Comparison of ENCODE assay signal across 8 cellular contexts in genomic region chr6:169253745-169254238, GRCh38. TPM values are rescaled to one million over a fixed set of nuclear protein-coding genes. Genes with fewer than 3 reads are reported as not detected.
A peak's percentile ranks its signal among the peaks of the same experiment; 100 is the strongest.
DNase-seq lines count a peak whose midpoint lies in the region; ATAC-seq, FAIRE-seq and TF ChIP-seq lines count a peak whose summit lies in the region.

Gene THBS2, minus strand, starts transcription at chr6:169253846. Its CDS starts 3,062 bp downstream, at chr6:169250784.

- no peak for TF ChIP-seq POLR2A in GM12892 (IDR thresholded peaks at IDR 0.05; ENCODE audit: low read depth, low read length)

- FAIRE-seq in keratinocyte (lab: Jason Lieb, UNC), result peak; percentile 89
- FAIRE-seq in GM12892 (lab: Jason Lieb, UNC), result no peak

- WGBS in H9 (ENCODE audit: extremely low coverage, insufficient read length, low lambda C conversion rate), result no CpG with 5 or more reads among the region's 21 CpGs
- 5% methylated on average over 21 of the region's 21 CpGs for WGBS in smooth muscle cell (ENCODE audit: low lambda C conversion rate)

- no peak for ATAC-seq in GM21825 (IDR thresholded peaks at IDR 0.05; ENCODE audit: unreplicated experiment)
- no peak for ATAC-seq in GM21390 (IDR thresholded peaks at IDR 0.05; ENCODE audit: unreplicated experiment)

- H3K27ac ChIP-seq in H9 (ENCODE audit: insufficient read length, low read depth, low read length) (no peak within 1 kb of the TSS), keratinocyte (ENCODE audit: control insufficient read depth, insufficient read depth, low read length) (peak within 1 kb of the TSS; percentile 75), smooth muscle cell (ENCODE audit: low read depth) (no peak within 1 kb of the TSS), Karpas-422 (ENCODE audit: low read length) (no peak within 1 kb of the TSS)

- no peak within 1 kb of the TSS for H3K56ac ChIP-seq in H9 (ENCODE audit: insufficient read length, low read depth, low read length)

- no peak within 1 kb of the TSS for H2BK5ac ChIP-seq in H9 (ENCODE audit: insufficient read length, low read length)

- H3K4me1 ChIP-seq in H9 (ENCODE audit: insufficient read depth, low read length), result peaks cover 10% of the 10 kb centered on the region; the same call in 1 of the 2 replicates
- H3K4me1 ChIP-seq in keratinocyte (ENCODE audit: control insufficient read depth, extremely low read depth, insufficient read depth, low read length), result peaks cover 30% of the 10 kb centered on the region
- peaks cover 16% of the 10 kb centered on the region for H3K4me1 ChIP-seq in smooth muscle cell (ENCODE audit: low read depth)
- H3K4me1 ChIP-seq in Karpas-422 (ENCODE audit: low read length), result no peaks in the 10 kb centered on the region

- peaks cover 8 to 9% of the 10 kb centered on the region in 2 experiments; a peak in 3 of 5 replicates for H3K9me3 Mint-ChIP-seq in H9

- no peaks in the 10 kb centered on the region for H3K79me2 ChIP-seq in H9 (ENCODE audit: insufficient read depth, low read length)
- H3K79me2 ChIP-seq in keratinocyte (ENCODE audit: control insufficient read depth, insufficient read depth, low read length), result peaks cover 46% of the 10 kb centered on the region
- no peaks in the 10 kb centered on the region for H3K79me2 ChIP-seq in smooth muscle cell (ENCODE audit: low read depth)
- no peaks in the 10 kb centered on the region for H3K79me2 ChIP-seq in Karpas-422 (ENCODE audit: low read length)

- H4K20me1 ChIP-seq in H9 (ENCODE audit: control insufficient read depth, insufficient read depth, insufficient read length), result no peaks in the 10 kb centered on the region
- peaks cover 26% of the 10 kb centered on the region for H4K20me1 ChIP-seq in keratinocyte (ENCODE audit: control insufficient read depth, extremely low read depth, insufficient read depth, low read length)
- H4K20me1 ChIP-seq in smooth muscle cell (ENCODE audit: low read depth), result no peaks in the 10 kb centered on the region
- H4K20me1 ChIP-seq in Karpas-422 (ENCODE audit: insufficient read depth, low read depth, low read length), result no peaks in the 10 kb centered on the region

- no peak within 1 kb of the TSS for H3K23ac ChIP-seq in H9 (ENCODE audit: insufficient read length, low read depth, low read length)

- TF ChIP-seq CTCF in H9 (conservative IDR thresholded peaks at IDR 0.05) (no peak), cardiac fibroblast (IDR thresholded peaks at IDR 0.05; ENCODE audit: low read depth, low read length) (no peak), keratinocyte (optimal IDR thresholded peaks at IDR 0.05 in 1 of 3, IDR thresholded peaks at IDR 0.05 in 1 of 3, conservative IDR thresholded peaks at IDR 0.05 in 1 of 3; ENCODE audit: extremely low read depth in 1 of 3, insufficient read depth in 2 of 3, low read length in 3 of 3) (no peak), smooth muscle cell (IDR thresholded peaks at IDR 0.05; ENCODE audit: borderline replicate concordance, insufficient read depth, poor library complexity, severe bottlenecking) (no peak)

- no peak within 1 kb of the TSS for H4K91ac ChIP-seq in H9 (ENCODE audit: insufficient read length, low read depth, low read length)

- H3K36me3 ChIP-seq in keratinocyte (ENCODE audit: control insufficient read depth in 2 of 2, extremely low read depth in 1 of 2, insufficient read depth in 2 of 2, low read length in 2 of 2) (peaks cover 16 to 24% of the 10 kb centered on the region in 2 experiments), smooth muscle cell (ENCODE audit: low read depth) (no peaks in the 10 kb centered on the region), Karpas-422 (ENCODE audit: insufficient read depth, low read length) (no peaks in the 10 kb centered on the region)

- H3K27me3 ChIP-seq in H9 (ENCODE audit: insufficient read depth, low read length) (no peaks in the 10 kb centered on the region; the same call in 1 of the 2 replicates), keratinocyte (ENCODE audit: control insufficient read depth, extremely low read depth, insufficient read depth, low read length) (no peaks in the 10 kb centered on the region), smooth muscle cell (ENCODE audit: low read depth) (peaks cover 35% of the 10 kb centered on the region), Karpas-422 (ENCODE audit: low read length) (no peaks in the 10 kb centered on the region)

- no peak within 1 kb of the TSS for H2BK15ac ChIP-seq in H9 (ENCODE audit: low read depth, low read length)

- peak within 1 kb of the TSS; percentile 80 to 93 (median 84); a peak in 4 of 7 replicates for H3K27ac Mint-ChIP-seq in H9

- peaks cover 55% of the 10 kb centered on the region in 2 experiments for H3K4me1 Mint-ChIP-seq in H9

- no peak within 1 kb of the TSS for H2AK5ac ChIP-seq in H9 (ENCODE audit: insufficient read length, low read length)

- H3T11ph ChIP-seq in H9 (ENCODE audit: low read length), result no peak within 1 kb of the TSS

- H3F3A ChIP-seq in smooth muscle cell (ENCODE audit: low read depth), result no peaks in the 10 kb centered on the region

- peak within 1 kb of the TSS; percentile 70 for H3K4me2 ChIP-seq in H9 (ENCODE audit: insufficient read depth, insufficient read length, low read length)
- peak within 1 kb of the TSS; percentile 84 for H3K4me2 ChIP-seq in keratinocyte (ENCODE audit: control insufficient read depth, extremely low read depth, insufficient read depth, low read depth, low read length)
- peak within 1 kb of the TSS; percentile 87 for H3K4me2 ChIP-seq in smooth muscle cell
- no peak within 1 kb of the TSS for H3K4me2 ChIP-seq in Karpas-422 (ENCODE audit: low read depth, low read length, poor library complexity, severe bottlenecking)

- H3K9me1 ChIP-seq in keratinocyte (ENCODE audit: control insufficient read depth, extremely low read depth, insufficient read depth, low read length), result no peaks in the 10 kb centered on the region

- H3K9ac ChIP-seq in H9 (ENCODE audit: extremely low read depth, insufficient read length, low read length) (no peak within 1 kb of the TSS), keratinocyte (ENCODE audit: control insufficient read depth, extremely low read depth, insufficient read depth, low read length) (peak within 1 kb of the TSS; percentile 88), smooth muscle cell (ENCODE audit: low read depth) (no peak within 1 kb of the TSS), Karpas-422 (ENCODE audit: low read length) (no peak within 1 kb of the TSS)

- H3K27me3 Mint-ChIP-seq in H9 (ENCODE audit: low read depth), result peaks cover 51% of the 10 kb centered on the region

- H3K79me1 ChIP-seq in H9 (ENCODE audit: insufficient read depth, low read depth, low read length, poor library complexity, severe bottlenecking), result no peaks in the 10 kb centered on the region

- no peak within 1 kb of the TSS for H3K14ac ChIP-seq in H9 (ENCODE audit: insufficient read depth, low read length)

- H3K9me3 ChIP-seq in H9 (ENCODE audit: control insufficient read depth, low read depth, low read length) (no peaks in the 10 kb centered on the region), keratinocyte (ENCODE audit: control insufficient read depth, low read depth, low read length) (no peaks in the 10 kb centered on the region), smooth muscle cell (replicated peaks; ENCODE audit: low read depth) (no peaks in the 10 kb centered on the region), Karpas-422 (ENCODE audit: low read length) (no peaks in the 10 kb centered on the region)

- H4K8ac ChIP-seq in H9 (replicated peaks; ENCODE audit: insufficient read length, low read depth, low read length), result no peak within 1 kb of the TSS

- dilution Hi-C loops in keratinocyte (cut with MboI; ENCODE audit: extremely low pct_ligation_motif_present, low sequenced_read_pairs), result no loop called here

- no peaks in the 10 kb centered on the region for H3K9me2 ChIP-seq in Karpas-422 (replicated peaks; ENCODE audit: insufficient read depth, low read length)

- no peak for DNase-seq in H9
- DNase-seq in cardiac fibroblast (ENCODE audit: low read depth in 2 of 2), result peak; percentile 93 to 98
- DNase-seq in keratinocyte (ENCODE audit: low read depth, low spot score), result peak; percentile 84
- DNase-seq in smooth muscle cell (lab: John Stamatoyannopoulos, UW; ENCODE audit: unreplicated experiment), result no peak
- DNase-seq in Karpas-422, result no peak
- DNase-seq in GM12892 (ENCODE audit: insufficient read length), result no peak

- H3K18ac ChIP-seq in H9 (ENCODE audit: insufficient read length, low read depth, low read length), result no peak within 1 kb of the TSS

- H3K4ac ChIP-seq in H9 (ENCODE audit: low read depth, low read length), result no peak within 1 kb of the TSS

- no peak within 1 kb of the TSS for H2BK120ac ChIP-seq in H9 (ENCODE audit: low read depth, low read length, poor library complexity, severe bottlenecking)

- H3K4me3 Mint-ChIP-seq in H9, result peak within 1 kb of the TSS; percentile 65 to 90

- H3K23me2 ChIP-seq in H9 (ENCODE audit: insufficient read length, low read depth, low read length, poor library complexity, severe bottlenecking), result peaks cover 16% of the 10 kb centered on the region

- H3K36me3 Mint-ChIP-seq in H9 (ENCODE audit: insufficient read depth in 1 of 3, low read depth in 3 of 3), result peaks cover 5 to 14% (median 8%) of the 10 kb centered on the region in 3 experiments

- no peak within 1 kb of the TSS for H2BK12ac ChIP-seq in H9 (ENCODE audit: insufficient read length, low read depth, low read length)

- no peak within 1 kb of the TSS for H4K5ac ChIP-seq in H9 (ENCODE audit: insufficient read length, low read depth, low read length)

- H3K4me3 ChIP-seq in cardiac fibroblast (replicated peaks in 1 of 2; ENCODE audit: low read depth in 2 of 2, low read length in 2 of 2) (peak within 1 kb of the TSS; percentile 60 to 66), keratinocyte (ENCODE audit: control insufficient read depth in 2 of 3, extremely low read depth in 1 of 3, insufficient read depth in 2 of 3, low read depth in 1 of 3, low read length in 3 of 3) (peak within 1 kb of the TSS; percentile 90 to 96 (median 93)), smooth muscle cell (peak within 1 kb of the TSS; percentile 42), Karpas-422 (ENCODE audit: low read length) (no peak within 1 kb of the TSS)

- H2BK20ac ChIP-seq in H9 (ENCODE audit: low read depth, low read length, poor library complexity, severe bottlenecking), result no peak within 1 kb of the TSS

- no peak within 1 kb of the TSS for H2AFZ ChIP-seq in H9 (ENCODE audit: low read length)
- H2AFZ ChIP-seq in keratinocyte (ENCODE audit: control insufficient read depth, low read length), result no peak within 1 kb of the TSS
- peak within 1 kb of the TSS; percentile 65 for H2AFZ ChIP-seq in smooth muscle cell (ENCODE audit: low read depth)
- no peak within 1 kb of the TSS for H2AFZ ChIP-seq in Karpas-422 (ENCODE audit: low read length)

RNA-seq across cellular contexts. Expression of gene THBS2, which starts in this region (rescaled TPM):
- total RNA-seq in H9 (2021) (14.7 and 15.5 TPM in 2 replicates), smooth muscle cell (10.1 and 16.2 TPM in 2 replicates)
- polyA plus RNA-seq in keratinocyte (430 to 766 TPM (median 533 TPM) in 3 replicates), smooth muscle cell (7.1 and 13.9 TPM in 2 replicates)
- 42.2 TPM for polyA plus RNA-seq in keratinocyte (2011; ENCODE audit: low read depth)
- 209 and 304 TPM in 2 replicates for polyA plus RNA-seq in keratinocyte (2011; cell fraction: cytosol; rRNA removed)
- 1,129 and 1,230 TPM in 2 replicates for polyA plus RNA-seq in keratinocyte (2011; cell fraction: nucleus; rRNA removed)
- 53.4 and 789 TPM in 2 replicates for polyA plus RNA-seq in keratinocyte (2012; ENCODE audit: low replicate concordance)
- polyA minus RNA-seq in keratinocyte, result 914 to 1,886 TPM (median 1,202 TPM) in 3 replicates
- polyA minus RNA-seq in keratinocyte (2011; cell fraction: cytosol; rRNA and poly(A)+ RNA removed), result 896 TPM
- 2,075 and 2,586 TPM in 2 replicates for polyA minus RNA-seq in keratinocyte (2011; cell fraction: nucleus; rRNA and poly(A)+ RNA removed)
- total RNA-seq in Karpas-422 (2014; rRNA removed; shearing (Covaris generic); ENCODE audit: low replicate concordance), result not detected in 2 replicates
- polyA plus RNA-seq in GM12892 (2012; ENCODE audit: missing spikeins), result not detected

Comparison
In these comparisons a context has a peak if more than half of its experiments do, and no peak if none do; other contexts are left out.
1. RNA of gene THBS2 (total RNA-seq): 14.7 to 15.5 TPM in H9 and 10.1 to 16.2 TPM in smooth muscle cell; not detected in Karpas-422; every median in the first group is over 10 times any median in the second.
2. DNase-seq: peak in cardiac fibroblast (2 of 2) and keratinocyte (single experiment); none in H9 (single experiment), smooth muscle cell (single experiment), Karpas-422 (single experiment) and GM12892 (single experiment).